10 cellular contexts compared by ENCODE assay signal in the genomic region with DNA sequence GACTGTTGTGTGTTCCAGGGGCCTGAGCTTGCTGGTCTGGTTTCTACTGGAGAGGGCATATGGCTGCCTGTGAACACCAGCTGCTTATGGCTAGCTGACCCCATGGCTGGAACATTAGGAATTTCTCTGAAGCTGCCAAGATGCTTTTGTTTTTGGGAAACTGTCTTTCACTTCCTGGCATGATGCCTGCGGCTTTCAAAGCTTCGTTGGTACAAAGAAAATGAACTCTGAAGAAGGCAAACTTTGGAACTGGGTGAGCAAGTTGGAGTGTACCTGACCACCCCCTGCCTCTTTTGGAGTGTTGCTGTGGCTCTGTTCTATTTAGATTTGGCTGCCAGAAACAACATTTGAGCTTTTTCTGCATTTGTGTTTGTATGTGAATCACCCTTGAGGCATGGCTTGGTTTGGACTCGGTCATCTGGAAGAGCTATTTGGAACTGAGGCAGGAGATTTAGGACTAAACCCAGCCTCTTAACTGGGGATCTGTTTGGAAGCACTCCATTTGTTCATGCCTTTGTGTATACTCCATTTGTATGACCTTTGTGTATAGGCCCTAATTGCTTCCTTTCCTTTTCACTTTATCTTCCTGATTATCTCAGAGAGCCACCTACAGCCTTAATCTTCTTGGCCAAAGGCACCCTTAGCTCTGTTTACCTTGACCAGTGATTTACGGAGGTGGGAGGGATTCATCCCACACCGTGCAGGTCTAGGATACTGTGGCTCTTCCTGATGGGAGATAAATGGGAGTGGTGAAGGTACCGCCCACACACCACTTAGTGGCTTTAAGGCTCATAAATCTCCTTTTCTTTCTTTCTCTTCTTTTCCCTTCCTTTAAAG. TPM values are rescaled to one million over a fixed set of nuclear protein-coding genes. Genes with fewer than 3 reads are reported as not detected.
A peak's percentile ranks its signal among the peaks of the same experiment; 100 is the strongest.
DNase-seq lines count a peak whose midpoint lies in the region; ATAC-seq and TF ChIP-seq lines count a peak whose summit lies in the region.
"Had no signal": no experiment of that assay in that cellular context is flagged by ENCODE, and none has a peak within 500 bp of the region (broad histone marks: within the 10 kb centered on the region; RNA-seq: fewer than 3 reads in every experiment).

No MANE protein-coding gene starts in this region.

- H3K27me3 ChIP-seq in stomach smooth muscle (ENCODE audit: control insufficient read depth in 1 of 2, insufficient read depth in 2 of 2, low read length in 2 of 2), result no peaks in the 10 kb centered on the region

- H3K36me3 ChIP-seq in stomach smooth muscle (ENCODE audit: control insufficient read depth in 2 of 2, insufficient read depth in 2 of 2, low read length in 2 of 2), result no peaks in the 10 kb centered on the region

- 0 out of 2 replicates have a peak overlapping the region, but pooled peaks have one; percentile 16 for H3K4me3 ChIP-seq in WI38 (ENCODE audit: low read depth, low read length)
- peak overlapping the region in 1 of 2 donors; percentile 52 for H3K4me3 ChIP-seq in stomach smooth muscle (ENCODE audit: low read length in 2 of 2)

- peaks cover 31% of the 10 kb centered on the region for H3K9me3 Mint-ChIP-seq in WTC11

- H3K27me3 Mint-ChIP-seq in WTC11 (ENCODE audit: low read depth), result peaks cover 8% of the 10 kb centered on the region

- peaks cover 17% of the 10 kb centered on the region for H3K4me1 ChIP-seq in stomach smooth muscle (ENCODE audit: control insufficient read depth, insufficient read depth, low read length)

- DNase-seq in GM04504 (ENCODE audit: low read depth) (peak; percentile 43), iPS-NIHi7 (ENCODE audit: extremely low spot score) (peak; percentile 21), WTC11 (ENCODE audit: low spot score) (no peak), NCI-H128 (lab: John Stamatoyannopoulos, UW; ENCODE audit: unreplicated experiment) (no peak)
- DNase-seq in stimulated activated CD4-positive, alpha-beta T cell treated with anti-CD3 and anti-CD28 coated beads, Interleukin-4, amount 100 ng/mL, for 24 hours, result no peak
- DNase-seq: NCI-H774, retina had no signal

- no peak overlapping the region for H3K4me3 Mint-ChIP-seq in WTC11

- POLR2A ChIA-PET in WTC11 (lab: Charles Lee), result no interaction called here

- ATAC-seq in GM21619 (IDR thresholded peaks at IDR 0.05; ENCODE audit: unreplicated experiment) (no peak), WTC11 (no peak)

- no peak overlapping the region for H3K27ac Mint-ChIP-seq in WTC11

- CTCF ChIA-PET in WTC11 (lab: Charles Lee), result no interaction called here

- TF ChIP-seq CTCF in WI38 (IDR thresholded peaks at IDR 0.05; ENCODE audit: low read depth, low read length) (no peak), WTC11 (IDR thresholded peaks at IDR 0.05) (no peak)

- H3K4me1 Mint-ChIP-seq in WTC11, result no peaks in the 10 kb centered on the region

- peak overlapping the region; percentile 67 for H3K27ac ChIP-seq in stomach smooth muscle (ENCODE audit: low read length)

- H3K9ac ChIP-seq in stomach smooth muscle (ENCODE audit: low read length in 2 of 2), result peak overlapping the region in 1 of 2 donors; percentile 5

- no peaks in the 10 kb centered on the region for H3K9me3 ChIP-seq in stomach smooth muscle (ENCODE audit: control insufficient read depth in 2 of 2, low read length in 2 of 2)

- H3K36me3 Mint-ChIP-seq in WTC11, result peaks cover 8% of the 10 kb centered on the region

TF ChIP-seq in WTC11, 78 proteins besides CTCF, POLR2A, EP300 and RAD21:
- TF ChIP-seq ZNF232 (CRISPR knock-in tag; IDR thresholded peaks at IDR 0.05), result no peak
- no peak for TF ChIP-seq TCF7 (CRISPR knock-in tag; IDR thresholded peaks at IDR 0.05; ENCODE audit: low read depth)
- no peak for TF ChIP-seq ZNF671 (CRISPR knock-in tag; IDR thresholded peaks at IDR 0.05)
- TF ChIP-seq, protein P1, sequence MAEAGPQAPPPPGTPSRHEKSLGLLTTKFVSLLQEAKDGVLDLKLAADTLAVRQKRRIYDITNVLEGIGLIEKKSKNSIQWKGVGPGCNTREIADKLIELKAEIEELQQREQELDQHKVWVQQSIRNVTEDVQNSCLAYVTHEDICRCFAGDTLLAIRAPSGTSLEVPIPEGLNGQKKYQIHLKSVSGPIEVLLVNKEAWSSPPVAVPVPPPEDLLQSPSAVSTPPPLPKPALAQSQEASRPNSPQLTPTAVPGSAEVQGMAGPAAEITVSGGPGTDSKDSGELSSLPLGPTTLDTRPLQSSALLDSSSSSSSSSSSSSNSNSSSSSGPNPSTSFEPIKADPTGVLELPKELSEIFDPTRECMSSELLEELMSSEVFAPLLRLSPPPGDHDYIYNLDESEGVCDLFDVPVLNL (CRISPR knock-in tag; IDR thresholded peaks at IDR 0.05; ENCODE audit: borderline replicate concordance, low read depth), result no peak
- no peak for TF ChIP-seq EMX1 (CRISPR knock-in tag; IDR thresholded peaks at IDR 0.05)

RNA-seq across cellular contexts. Expression of a gene that starts 7.2 kb away (rescaled TPM):
- total RNA-seq in WTC11 (2021), result not detected in 3 replicates

RNA-seq across cellular contexts. Expression of a gene that starts 32.3 kb away (rescaled TPM):
- total RNA-seq in WTC11 (2021), result not detected in 3 replicates

RNA-seq across cellular contexts. Expression of a gene that starts 56.7 kb away (rescaled TPM):
- total RNA-seq in WTC11 (2021), result not detected in 3 replicates

Comparison
In these comparisons a context has a peak if more than half of its experiments do, and no peak if none do; other contexts are left out.
1. DNase-seq: peak in GM04504 (single experiment) and iPS-NIHi7 (single experiment); none in stimulated activated CD4-positive, alpha-beta T cell treated with anti-CD3 and anti-CD28 coated beads, Interleukin-4, amount 100 ng/mL, for 24 hours (single experiment), WTC11 (single experiment) and NCI-H128 (single experiment).